ENCODE assay signal across 8 cellular contexts in genomic region chr1:240732390-240732789, GRCh38.
A peak's percentile ranks its signal among the peaks of the same experiment; 100 is the strongest.
DNase-seq lines count a peak whose midpoint lies in the region; ATAC-seq and TF ChIP-seq lines count a peak whose summit lies in the region.

No MANE protein-coding gene starts in this region.

- POLR2A ChIA-PET in RWPE1 (lab: Yijun Ruan, JAX; ENCODE audit: low non-redundant PET), result no interaction called here

- H2BK20ac ChIP-seq in H9 (ENCODE audit: low read depth, low read length, poor library complexity, severe bottlenecking), result no peak overlapping the region

- no peak overlapping the region for H3K4me2 ChIP-seq in H9 (ENCODE audit: insufficient read depth, insufficient read length, low read length)
- no peak overlapping the region for H3K4me2 ChIP-seq in parathyroid adenoma (ENCODE audit: low read length)

- no CpG with 5 or more reads among the region's 5 CpGs for WGBS in H9 (ENCODE audit: extremely low coverage, insufficient read length, low lambda C conversion rate)

- TF ChIP-seq CTCF in H9 (conservative IDR thresholded peaks at IDR 0.05), result peak; percentile 82
- TF ChIP-seq CTCF in LNCaP clone FGC (IDR thresholded peaks at IDR 0.05; ENCODE audit: control insufficient read depth, extremely low read depth, insufficient read depth), result peak; percentile 77
- TF ChIP-seq CTCF in RWPE1 (conservative IDR thresholded peaks at IDR 0.05; ENCODE audit: low read depth), result peak; percentile 71
- peak; percentile 51 for TF ChIP-seq CTCF in parathyroid adenoma (IDR thresholded peaks at IDR 0.05)

- H3K23ac ChIP-seq in H9 (ENCODE audit: insufficient read length, low read depth, low read length), result no peak overlapping the region

- H2BK12ac ChIP-seq in H9 (ENCODE audit: insufficient read length, low read depth, low read length), result no peak overlapping the region

- no peak overlapping the region for H4K8ac ChIP-seq in H9 (replicated peaks; ENCODE audit: insufficient read length, low read depth, low read length)

- no peaks in the 10 kb centered on the region for H3K4me1 Mint-ChIP-seq in activated CD8-positive, alpha-beta memory T cell treated with anti-CD3 and anti-CD28 coated beads, Interleukin-2, amount 10 ng/mL, durations not matched to agents 7 days and 5 days
- H3K4me1 Mint-ChIP-seq in H9, result peaks cover 3 to 8% of the 10 kb centered on the region in 2 experiments; a peak in 2 of 4 replicates

- H3K36me3 ChIP-seq in parathyroid adenoma (ENCODE audit: control insufficient read depth, insufficient read depth, low read length), result no peaks in the 10 kb centered on the region

- no peak overlapping the region for H3K4ac ChIP-seq in H9 (ENCODE audit: low read depth, low read length)

- H3K9ac ChIP-seq in H9 (ENCODE audit: extremely low read depth, insufficient read length, low read length), result no peak overlapping the region
- H3K9ac ChIP-seq in parathyroid adenoma, result no peak overlapping the region

- no peaks in the 10 kb centered on the region for H3K23me2 ChIP-seq in H9 (ENCODE audit: insufficient read length, low read depth, low read length, poor library complexity, severe bottlenecking)

- H4K5ac ChIP-seq in H9 (ENCODE audit: insufficient read length, low read depth, low read length), result no peak overlapping the region

- H2BK120ac ChIP-seq in H9 (ENCODE audit: low read depth, low read length, poor library complexity, severe bottlenecking), result no peak overlapping the region

- no peak overlapping the region for H3T11ph ChIP-seq in H9 (ENCODE audit: low read length)

- H3K4me3 ChIP-seq in LNCaP clone FGC (ENCODE audit: low read depth, low read length), result no peak overlapping the region
- H3K4me3 ChIP-seq in parathyroid adenoma (ENCODE audit: low read depth, low read length), result no peak overlapping the region

- H3K27ac Mint-ChIP-seq in activated CD8-positive, alpha-beta memory T cell treated with anti-CD3 and anti-CD28 coated beads, Interleukin-2, amount 10 ng/mL, durations not matched to agents 7 days and 5 days, result no peak overlapping the region
- no peak overlapping the region for H3K27ac Mint-ChIP-seq in H9

- H3K36me3 Mint-ChIP-seq in activated CD8-positive, alpha-beta memory T cell treated with anti-CD3 and anti-CD28 coated beads, Interleukin-2, amount 10 ng/mL, durations not matched to agents 7 days and 5 days, result no peaks in the 10 kb centered on the region
- no peaks in the 10 kb centered on the region; a peak in 1 of 7 replicates for H3K36me3 Mint-ChIP-seq in H9 (ENCODE audit: insufficient read depth in 1 of 3, low read depth in 3 of 3)

- H3K79me1 ChIP-seq in H9 (ENCODE audit: insufficient read depth, low read depth, low read length, poor library complexity, severe bottlenecking), result no peaks in the 10 kb centered on the region

- H3K14ac ChIP-seq in H9 (ENCODE audit: insufficient read depth, low read length), result no peak overlapping the region

- no peak for DNase-seq in activated CD8-positive, alpha-beta memory T cell treated with anti-CD3 and anti-CD28 coated beads, Interleukin-2, amount 10 ng/mL, durations not matched to agents 7 days and 5 days
- no peak for DNase-seq in activated CD8-positive, alpha-beta memory T cell treated with anti-CD3 and anti-CD28 coated beads, Interleukin-2, amount 50 U/mL, for 4 hours
- no peak for DNase-seq in H9
- DNase-seq in LNCaP clone FGC (ENCODE audit: low read depth), result peak; percentile 14
- peak; percentile 70 for DNase-seq in RWPE1 (ENCODE audit: low spot score)
- DNase-seq in activated gamma-delta T cell (lab: John Stamatoyannopoulos, UW), result no peak

- no peak overlapping the region for H2BK15ac ChIP-seq in H9 (ENCODE audit: low read depth, low read length)

- no peak overlapping the region for H2AFZ ChIP-seq in H9 (ENCODE audit: low read length)
- H2AFZ ChIP-seq in parathyroid adenoma, result no peak overlapping the region

- H2BK5ac ChIP-seq in H9 (ENCODE audit: insufficient read length, low read length), result no peak overlapping the region

- H3K79me2 ChIP-seq in H9 (ENCODE audit: insufficient read depth, low read length), result no peaks in the 10 kb centered on the region
- H3K79me2 ChIP-seq in parathyroid adenoma, result no peaks in the 10 kb centered on the region

- no peak overlapping the region for H3K56ac ChIP-seq in H9 (ENCODE audit: insufficient read length, low read depth, low read length)

- no peak overlapping the region for H4K91ac ChIP-seq in H9 (ENCODE audit: insufficient read length, low read depth, low read length)

- no peaks in the 10 kb centered on the region for H4K20me1 ChIP-seq in H9 (ENCODE audit: control insufficient read depth, insufficient read depth, insufficient read length)

- no peaks in the 10 kb centered on the region for H3K9me3 ChIP-seq in H9 (ENCODE audit: control insufficient read depth, low read depth, low read length)
- no peaks in the 10 kb centered on the region for H3K9me3 ChIP-seq in parathyroid adenoma (ENCODE audit: control insufficient read depth, low read length)

- CTCF ChIA-PET in activated CD8-positive, alpha-beta memory T cell treated with anti-CD3 and anti-CD28 coated beads, Interleukin-2, amount 10 ng/mL, durations not matched to agents 7 days and 5 days (lab: Charles Lee), result interaction anchor here (0.6 to 1.4 kb wide), 2 partner anchors 67 to 156 kb away, joined by 3 read pairs; no protein-coding TSS in a partner anchor
- CTCF ChIA-PET in RWPE1 (lab: Yijun Ruan, JAX), result interaction anchor here (0.6 to 1.7 kb wide), 12 partner anchors 15 to 1497 kb away, joined by 3 to 5 read pairs (median 3); no protein-coding TSS in a partner anchor

- H3K4me3 Mint-ChIP-seq in activated CD8-positive, alpha-beta memory T cell treated with anti-CD3 and anti-CD28 coated beads, Interleukin-2, amount 10 ng/mL, durations not matched to agents 7 days and 5 days, result no peak overlapping the region
- H3K4me3 Mint-ChIP-seq in H9, result no peak overlapping the region

- H3K27ac ChIP-seq in H9 (ENCODE audit: insufficient read length, low read depth, low read length) (no peak overlapping the region), RWPE1 (no peak overlapping the region), parathyroid adenoma (no peak overlapping the region)

- no peak overlapping the region for H2AK5ac ChIP-seq in H9 (ENCODE audit: insufficient read length, low read length)

- H3K18ac ChIP-seq in H9 (ENCODE audit: insufficient read length, low read depth, low read length), result no peak overlapping the region

- ATAC-seq in activated CD8-positive, alpha-beta memory T cell treated with anti-CD3 and anti-CD28 coated beads, Interleukin-2, amount 10 ng/mL, durations not matched to agents 7 days and 5 days, result peak; percentile 16
- ATAC-seq in esophagus mucosa, result peak; percentile 36

- no peaks in the 10 kb centered on the region for H3K9me3 Mint-ChIP-seq in activated CD8-positive, alpha-beta memory T cell treated with anti-CD3 and anti-CD28 coated beads, Interleukin-2, amount 10 ng/mL, durations not matched to agents 7 days and 5 days (ENCODE audit: low read depth)
- 0 out of 5 replicates have a peak, but pooled peaks cover 0 to 3% of the 10 kb centered on the region in 2 experiments for H3K9me3 Mint-ChIP-seq in H9

- H3K4me1 ChIP-seq in H9 (ENCODE audit: insufficient read depth, low read length), result no peaks in the 10 kb centered on the region; the same call in 1 of the 2 replicates
- no peaks in the 10 kb centered on the region for H3K4me1 ChIP-seq in parathyroid adenoma

- no peaks in the 10 kb centered on the region for H3K27me3 Mint-ChIP-seq in activated CD8-positive, alpha-beta memory T cell treated with anti-CD3 and anti-CD28 coated beads, Interleukin-2, amount 10 ng/mL, durations not matched to agents 7 days and 5 days
- no peaks in the 10 kb centered on the region for H3K27me3 Mint-ChIP-seq in H9 (ENCODE audit: low read depth)

- H3K27me3 ChIP-seq in H9 (ENCODE audit: insufficient read depth, low read length), result no peaks in the 10 kb centered on the region
- no peaks in the 10 kb centered on the region for H3K27me3 ChIP-seq in parathyroid adenoma (ENCODE audit: control insufficient read depth, insufficient read depth, low read length)

Comparison
In these comparisons a context has a peak if more than half of its experiments do, and no peak if none do; other contexts are left out.
1. DNase-seq: peak in LNCaP clone FGC (single experiment) and RWPE1 (single experiment); none in activated CD8-positive, alpha-beta memory T cell treated with anti-CD3 and anti-CD28 coated beads, Interleukin-2, amount 10 ng/mL, durations not matched to agents 7 days and 5 days (single experiment), activated CD8-positive, alpha-beta memory T cell treated with anti-CD3 and anti-CD28 coated beads, Interleukin-2, amount 50 U/mL, for 4 hours (single experiment), H9 (single experiment) and activated gamma-delta T cell (single experiment).
2. Peak in every context shown above with its lines, with median percentiles within 50 percentile points of each other: CTCF ChIP-seq.